In genomic region chr5:56481998-56482698, GRCh38 we compare ENCODE assay signal across 8 cellular contexts.
DNase-seq lines count a peak whose midpoint lies in the region; ATAC-seq and TF ChIP-seq lines count a peak whose summit lies in the region.

No MANE protein-coding gene starts in this region.

- TF ChIP-seq POLR2A in gastrocnemius medialis (IDR thresholded peaks at IDR 0.05): no peak

- H3K9me3 ChIP-seq in HEK293 (ENCODE audit: control insufficient read depth, insufficient read depth, low read depth, low read length) (no peaks in the 10 kb centered on the region), fibroblast of lung (ENCODE audit: control insufficient read depth, insufficient read depth, low read depth, low read length) (no peaks in the 10 kb centered on the region), gastrocnemius medialis (no peaks in the 10 kb centered on the region)

- H3K36me3 Mint-ChIP-seq in T-cell: no peaks in the 10 kb centered on the region

- peak overlapping the region; percentile 82 to 93 (median 86) for H3K4me3 Mint-ChIP-seq in T-cell

- H4K20me1 ChIP-seq in fibroblast of lung (ENCODE audit: control insufficient read depth, extremely low read depth, insufficient read depth, low read length): no peaks in the 10 kb centered on the region

- peak overlapping the region; percentile 99 for H3K4me2 ChIP-seq in fibroblast of lung (ENCODE audit: extremely low read depth, insufficient read depth, low read length)

- CTCF ChIA-PET in HEK293 (lab: Yijun Ruan, JAX) (interaction anchor here (0.5 to 0.7 kb wide), 4 partner anchors 211 to 383 kb away, joined by 3 to 4 read pairs (median 3); no protein-coding TSS in a partner anchor), T-cell (lab: Charles Lee) (no interaction called here)

- DNase-seq in T-cell (no peak), fibroblast of lung (ENCODE audit: low read depth in 2 of 2) (peak in 1 of 2 donors; percentile 15), gastrocnemius medialis (no peak), NCI-H2081 (lab: John Stamatoyannopoulos, UW) (no peak), Ammon's horn (ENCODE audit: low spot score) (no peak), DMS114 treated with DMSO at 0.1 percent for 48 hours (lab: John Stamatoyannopoulos, UW; ENCODE audit: unreplicated experiment) (no peak)

- intact Hi-C loops in gastrocnemius medialis (cut with DNase I; ENCODE audit: low total_unique reads): no loop called here

- H3K4me3 ChIP-seq in HEK293 (ENCODE audit: low read depth, low read length) (no peak overlapping the region), fibroblast of lung (replicated peaks in 1 of 4; ENCODE audit: control extremely low read depth in 1 of 4, insufficient read depth in 1 of 4, low read depth in 3 of 4, low read length in 4 of 4) (peak overlapping the region in 2 of 4 experiments; percentile 73 to 83), gastrocnemius medialis (peak overlapping the region; percentile 56 to 68 (median 64))

- no peak for ATAC-seq in T-cell (replicated peaks in 1 of 4)
- ATAC-seq in gastrocnemius medialis: no peak
- ATAC-seq in GM21737 (IDR thresholded peaks at IDR 0.05; ENCODE audit: unreplicated experiment): no peak

- peak overlapping the region; percentile 94 to 96 for H3K27ac Mint-ChIP-seq in T-cell

- peaks cover 33 to 49% (median 42%) of the 10 kb centered on the region in 3 donors for H3K4me1 Mint-ChIP-seq in T-cell

- H3K27ac ChIP-seq in HEK293 (ENCODE audit: extremely low read depth, low read depth, low read length): no peak overlapping the region
- H3K27ac ChIP-seq in fibroblast of lung (ENCODE audit: insufficient read depth, low read length): no peak overlapping the region
- H3K27ac ChIP-seq in gastrocnemius medialis: peak overlapping the region; percentile 78 to 86 (median 82)

- no peaks in the 10 kb centered on the region for H3K79me2 ChIP-seq in fibroblast of lung (ENCODE audit: control insufficient read depth, insufficient read depth, low read length)

- no peaks in the 10 kb centered on the region for H3K36me3 ChIP-seq in HEK293 (ENCODE audit: control insufficient read depth in 2 of 2, insufficient read depth in 1 of 2, low read length in 2 of 2)
- no peaks in the 10 kb centered on the region for H3K36me3 ChIP-seq in fibroblast of lung (ENCODE audit: control insufficient read depth, insufficient read depth, low read length)
- no peaks in the 10 kb centered on the region for H3K36me3 ChIP-seq in gastrocnemius medialis

- no peak overlapping the region for H2AFZ ChIP-seq in fibroblast of lung (ENCODE audit: low read length)

- no peak overlapping the region for H3K9ac ChIP-seq in fibroblast of lung (ENCODE audit: insufficient read depth, low read length)

- TF ChIP-seq CTCF in HEK293 (tag by site-specific recombination; IDR thresholded peaks at IDR 0.05) (no peak; the same call in 1 of the 2 replicates), fibroblast of lung (conservative IDR thresholded peaks at IDR 0.05 in 1 of 2, IDR thresholded peaks at IDR 0.05 in 1 of 2; ENCODE audit: low read depth in 1 of 2, low read length in 2 of 2) (no peak), gastrocnemius medialis (IDR thresholded peaks at IDR 0.05 in 4 of 5, conservative IDR thresholded peaks at IDR 0.05 in 1 of 5) (no peak)

- peaks cover 3 to 5% (median 4%) of the 10 kb centered on the region in 3 donors for H3K9me3 Mint-ChIP-seq in T-cell

- no peaks in the 10 kb centered on the region for H3K27me3 Mint-ChIP-seq in T-cell

- in situ Hi-C loops in gastrocnemius medialis (cut with MboI; ENCODE audit: low sequenced_read_pairs in 4 of 4): no loop called here

- POLR2A ChIA-PET in HEK293 (lab: Yijun Ruan, JAX) (interaction anchor here (0.6 kb wide), 1 partner anchor 623 kb away, joined by 3 read pairs; no protein-coding TSS in a partner anchor), T-cell (lab: Charles Lee) (no interaction called here)

- H3K27me3 ChIP-seq in fibroblast of lung (ENCODE audit: control insufficient read depth, insufficient read depth, low read length) (no peaks in the 10 kb centered on the region), gastrocnemius medialis (peaks cover 0 to 18% (median 4%) of the 10 kb centered on the region in 3 donors)

- H3K4me1 ChIP-seq in HEK293 (ENCODE audit: control insufficient read depth, insufficient read depth, low read length): peaks cover 3% of the 10 kb centered on the region; the same call in 1 of the 2 replicates
- H3K4me1 ChIP-seq in fibroblast of lung (ENCODE audit: control insufficient read depth, extremely low read depth, insufficient read depth, low read length): peaks cover 5% of the 10 kb centered on the region
- H3K4me1 ChIP-seq in gastrocnemius medialis: peaks cover 6 to 11% of the 10 kb centered on the region in 2 donors

TF ChIP-seq in HEK293, 187 proteins besides CTCF, POLR2A, EP300 and RAD21:
- TF ChIP-seq GLIS1 (tag by site-specific recombination; IDR thresholded peaks at IDR 0.05) (peak; percentile 19; the same call in 1 of the 2 replicates), ZBTB20 (tag by site-specific recombination; IDR thresholded peaks at IDR 0.05) (no peak), ZNF223 (tag by site-specific recombination; IDR thresholded peaks at IDR 0.05) (0 out of 2 replicates have a peak, but pooled peaks have one; percentile 1), ZBTB7A (tag by site-specific recombination; IDR thresholded peaks at IDR 0.05; ENCODE audit: low read depth) (no peak), ZNF335 (tag by site-specific recombination; conservative IDR thresholded peaks at IDR 0.05) (peak; percentile 71), ZNF112 (tag by site-specific recombination; IDR thresholded peaks at IDR 0.05) (no peak)

Comparison
In these comparisons a context has a peak if more than half of its experiments do, and no peak if none do; other contexts are left out.
1. H3K27ac ChIP-seq: peak in gastrocnemius medialis (4 of 4); none in HEK293 (single experiment) and fibroblast of lung (single experiment).